In the genomic region with DNA sequence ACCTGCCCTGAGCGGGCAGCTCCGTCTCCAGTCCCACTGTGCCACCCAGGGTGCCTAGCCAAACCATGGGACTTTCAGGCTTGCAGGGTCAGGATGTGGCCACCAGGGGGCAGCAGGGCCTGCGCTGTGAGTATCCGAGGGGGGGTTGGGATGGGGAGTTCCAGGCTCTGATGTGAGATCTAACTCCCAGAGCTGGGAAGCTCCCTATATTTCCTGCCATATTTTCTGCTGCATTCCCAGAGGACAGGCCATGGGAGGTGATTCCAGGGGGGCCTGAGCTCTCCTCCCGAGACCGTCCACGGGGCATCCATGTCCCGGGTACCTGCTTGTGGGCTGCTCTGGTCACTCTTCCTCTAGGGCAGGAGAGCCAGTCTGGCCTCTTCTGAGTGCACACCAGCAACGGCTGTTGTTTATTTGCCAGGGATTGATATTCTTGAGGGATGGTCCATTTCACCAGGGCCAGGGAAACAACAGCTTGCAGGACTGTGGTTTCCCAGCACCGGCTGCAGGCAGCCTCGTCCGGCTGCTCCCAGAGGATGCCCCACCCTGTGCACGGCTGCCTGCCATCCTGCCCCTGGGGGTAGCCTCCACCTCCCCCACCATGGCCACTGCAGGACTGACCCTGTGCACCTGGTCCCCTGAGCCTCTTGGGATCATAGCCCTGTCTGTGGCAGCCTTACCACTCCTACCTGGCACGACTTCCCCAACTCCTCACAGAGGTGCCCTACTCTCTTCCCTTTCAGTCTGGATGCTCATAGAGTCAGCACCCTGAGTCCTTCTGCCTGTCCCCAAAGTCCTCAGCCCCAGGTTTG, we compare ENCODE assay signal across 8 cellular contexts. TPM values are rescaled to one million over a fixed set of nuclear protein-coding genes. Genes with fewer than 3 reads are reported as not detected.
DNase-seq lines count a peak whose midpoint lies in the region; ATAC-seq, FAIRE-seq and TF ChIP-seq lines count a peak whose summit lies in the region.

No MANE protein-coding gene starts in this region.

- H3K27ac ChIP-seq in SK-N-MC (no peak overlapping the region), transverse colon (no peak overlapping the region)

- no peaks in the 10 kb centered on the region for H3K36me3 Mint-ChIP-seq in Caco-2 (ENCODE audit: insufficient read depth, unreplicated experiment)

- no peak overlapping the region for H3K4me3 ChIP-seq in Caco-2 (ENCODE audit: low read depth, low read length)
- no peak overlapping the region for H3K4me3 ChIP-seq in SK-N-MC
- H3K4me3 ChIP-seq in transverse colon: no peak overlapping the region

- no peak overlapping the region for H3K9ac ChIP-seq in SK-N-MC (ENCODE audit: insufficient read length)

- FAIRE-seq in HTR-8/SVneo (lab: Jason Lieb, UNC): peak; percentile 94

- no peak for TF ChIP-seq POLR2A in transverse colon (IDR thresholded peaks at IDR 0.05)

- H3K36me3 ChIP-seq in Caco-2 (ENCODE audit: control insufficient read depth, insufficient read depth, low read length): no peaks in the 10 kb centered on the region
- no peaks in the 10 kb centered on the region for H3K36me3 ChIP-seq in SK-N-MC (ENCODE audit: insufficient read depth, low read length)
- no peaks in the 10 kb centered on the region for H3K36me3 ChIP-seq in transverse colon

- TF ChIP-seq EP300 in transverse colon (IDR thresholded peaks at IDR 0.05; ENCODE audit: low read depth): no peak

- no peaks in the 10 kb centered on the region for H3K9me3 ChIP-seq in Caco-2
- no peaks in the 10 kb centered on the region for H3K9me3 ChIP-seq in SK-N-MC (ENCODE audit: low read depth, low read length)
- no peaks in the 10 kb centered on the region for H3K9me3 ChIP-seq in transverse colon

- in situ Hi-C loops in transverse colon (cut with MboI; ENCODE audit: low pct_ligation_motif_present in 1 of 4, low pct_unique_long_range_greater_than_20kb in 1 of 4, low sequenced_read_pairs in 3 of 4): loop anchor here in 3 of 4 donors (10.0 to 25.0 kb wide), 2 partner anchors 64 to 156 kb away; partner anchors contain the start of genes RPL38 (in 2 of the 3) and TTYH2 (in 2 of the 3)

- peak; percentile 88 to 97 for TF ChIP-seq CTCF in Caco-2 (IDR thresholded peaks at IDR 0.05; ENCODE audit: insufficient read depth in 1 of 2, low read depth in 1 of 2, low read length in 1 of 2, severe bottlenecking in 1 of 2, unreplicated experiment in 1 of 2)
- peak; percentile 92 to 98 (median 95) for TF ChIP-seq CTCF in transverse colon (IDR thresholded peaks at IDR 0.05)

- CTCF ChIA-PET in Caco-2 (lab: Charles Lee): interaction anchor here (0.6 to 3.6 kb wide), 18 partner anchors 9 to 871 kb away, joined by 3 to 33 read pairs (median 4); partner anchors contain the start of genes ATP5PD, KCTD2 and TTYH2

- no peak for ATAC-seq in HG03565 (IDR thresholded peaks at IDR 0.05; ENCODE audit: unreplicated experiment)

- H3K4me1 ChIP-seq in Caco-2 (peaks cover 8% of the 10 kb centered on the region), transverse colon (peaks cover 3 to 16% (median 13%) of the 10 kb centered on the region in 4 donors)

- BruUV-seq in Caco-2 (replicated peaks; lab: Mats Ljungman, UMichigan): no TSS peak

- DNase-seq in Caco-2 (peak; percentile 72 to 75), HTR-8/SVneo (ENCODE audit: insufficient read length, low spot score) (peak; percentile 80), SK-N-MC (ENCODE audit: low read depth, low spot score) (peak; percentile 28), glomerular visceral epithelial cell (ENCODE audit: extremely low spot score) (peak; percentile 62), pons (ENCODE audit: low spot score) (peak; percentile 81), transverse colon (peak; percentile 79)
- peak; percentile 70 for DNase-seq in activated naive CD4-positive, alpha-beta T cell treated with anti-CD3 and anti-CD28 coated beads, Interleukin-2, amount 50 U/mL, for 16 hours

- H3K27me3 ChIP-seq in Caco-2 (replicated peaks; ENCODE audit: control insufficient read depth, insufficient read depth, low read length): no peaks in the 10 kb centered on the region
- H3K27me3 ChIP-seq in transverse colon: no peaks in the 10 kb centered on the region

- H3K27ac Mint-ChIP-seq in Caco-2 (ENCODE audit: unreplicated experiment): no peak overlapping the region

- no peaks in the 10 kb centered on the region for H3K9me3 Mint-ChIP-seq in Caco-2 (ENCODE audit: unreplicated experiment)

- peaks cover 5% of the 10 kb centered on the region for H3K4me1 Mint-ChIP-seq in Caco-2 (ENCODE audit: low read depth, unreplicated experiment)

- no peaks in the 10 kb centered on the region for H3K27me3 Mint-ChIP-seq in Caco-2 (ENCODE audit: insufficient read depth, unreplicated experiment)

- H3K4me3 Mint-ChIP-seq in Caco-2 (ENCODE audit: unreplicated experiment): no peak overlapping the region

- POLR2A ChIA-PET in Caco-2 (lab: Charles Lee): interaction anchor here (0.6 kb wide), 1 partner anchor 63 kb away, joined by 15 read pairs; no protein-coding TSS in a partner anchor

- WGBS in transverse colon (ENCODE audit: low coverage in 1 of 2), 2 donors: 20% methylated on average over 14 of the region's 14 CpGs; no CpG with 5 or more reads in 1 of the 2 donors

- intact Hi-C loops in Caco-2 (cut with micrococcal nuclease; ENCODE audit: unreplicated experiment): loop anchor here (1.0 to 10.0 kb wide), 4 partner anchors 89 to 164 kb away; partner anchors contain the start of genes CD300LB and TTYH2
- intact Hi-C loops in transverse colon (cut with DNase I; ENCODE audit: low total_unique reads): loop anchor here (10.0 kb wide), 1 partner anchor 164 kb away; the partner anchor contains the start of gene RPL38

RNA-seq across cellular contexts. Expression of gene GPR142, which starts 1.2 kb away (rescaled TPM):
- not detected in 2 replicates for total RNA-seq in Caco-2 (2022)
- total RNA-seq in transverse colon: under 1 TPM in 1 of 4 donors, not detected in 3; 0.48 TPM

RNA-seq across cellular contexts. Expression of gene BTBD17, which starts 6.9 kb away (rescaled TPM):
- total RNA-seq in Caco-2 (2022) (not detected in 2 replicates), transverse colon (not detected)

RNA-seq across cellular contexts. Expression of gene KIF19, which starts 42.5 kb away (rescaled TPM):
- not detected in 2 replicates for total RNA-seq in Caco-2 (2022)
- 1 to 10 TPM; 1.4 to 4.4 (median 1.8) TPM for total RNA-seq in transverse colon

Comparison
In these comparisons a context has a peak if more than half of its experiments do, and no peak if none do; other contexts are left out.
1. DNase-seq: peak in every context shown above with its lines; median percentile 81 in pons; 80 in HTR-8/SVneo; 79 in transverse colon; 74 in Caco-2; 70 in activated naive CD4-positive, alpha-beta T cell treated with anti-CD3 and anti-CD28 coated beads, Interleukin-2, amount 50 U/mL, for 16 hours; 62 in glomerular visceral epithelial cell; 28 in SK-N-MC.